Comparison of ENCODE assay signal across 10 cellular contexts in the genomic region with DNA sequence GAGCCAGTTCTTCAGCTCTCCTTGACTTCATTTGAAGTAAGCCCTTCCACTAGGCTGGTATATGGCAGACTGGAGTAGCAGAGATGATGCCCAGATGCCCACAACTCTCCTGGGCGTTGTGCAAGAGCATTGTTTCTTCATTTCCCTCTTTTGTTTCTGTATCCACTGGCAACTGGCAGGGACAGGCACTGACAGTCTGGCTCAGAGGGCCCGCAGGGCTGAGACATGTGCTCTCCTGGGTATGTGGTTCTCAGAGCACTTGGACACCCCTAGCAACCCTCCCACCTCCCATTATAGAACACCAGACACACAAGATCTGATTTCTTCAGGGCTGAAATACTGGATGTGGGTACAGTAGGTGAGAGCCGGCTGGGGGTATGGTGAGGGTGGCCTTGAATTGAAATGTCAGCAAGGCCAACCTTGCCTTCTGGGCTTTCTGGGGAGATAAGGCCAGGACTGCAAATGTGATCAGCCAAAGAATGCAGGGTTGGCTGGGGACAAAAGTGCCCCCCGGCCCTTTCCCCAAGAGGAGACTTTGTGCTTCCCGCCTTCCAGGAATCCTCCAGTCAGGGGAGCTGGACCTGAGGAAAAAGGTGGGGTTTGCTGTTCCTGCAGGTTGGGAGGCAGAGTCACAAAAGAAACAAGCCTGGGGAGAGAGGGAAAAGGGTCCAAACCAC. TPM values are rescaled to one million over a fixed set of nuclear protein-coding genes. Genes with fewer than 3 reads are reported as not detected.
DNase-seq lines count a peak whose midpoint lies in the region; ATAC-seq and TF ChIP-seq lines count a peak whose summit lies in the region.
"Had no signal": no experiment of that assay in that cellular context is flagged by ENCODE, and none has a peak within 500 bp of the region (broad histone marks: within the 10 kb centered on the region; RNA-seq: fewer than 3 reads in every experiment).

No MANE protein-coding gene starts in this region.

- H3K4me1 ChIP-seq in GM23338 (ENCODE audit: insufficient read depth): peaks cover 34% of the 10 kb centered on the region
- H3K4me1 ChIP-seq in gastroesophageal sphincter: peaks cover 0 to 24% (median 16%) of the 10 kb centered on the region in 3 donors
- peaks cover 58% of the 10 kb centered on the region for H3K4me1 ChIP-seq in MM.1S (ENCODE audit: low read length)

- H3K4me3 ChIP-seq in GM23338: no peak overlapping the region
- peak overlapping the region; percentile 51; the same call in 1 of the 2 replicates for H3K4me3 ChIP-seq in SK-N-MC
- H3K4me3 ChIP-seq in gastroesophageal sphincter: no peak overlapping the region
- no peak overlapping the region for H3K4me3 ChIP-seq in MM.1S (ENCODE audit: low read length)

- TF ChIP-seq EP300 in gastroesophageal sphincter (IDR thresholded peaks at IDR 0.05): no peak

- H3K9ac ChIP-seq in SK-N-MC (ENCODE audit: insufficient read length) (no peak overlapping the region), MM.1S (ENCODE audit: low read length) (no peak overlapping the region)

- H3K27ac Mint-ChIP-seq in GM23338: 0 out of 2 replicates have a peak overlapping the region, but pooled peaks have one; percentile 17
- no peak overlapping the region for H3K27ac Mint-ChIP-seq in stimulated activated naive CD8-positive, alpha-beta T cell treated with anti-CD3 and anti-CD28 coated beads, Interleukin-15, amount 100 ng/mL, for 72 hours
- H3K27ac Mint-ChIP-seq: memory B cell had no signal

- H4K20me1 ChIP-seq in GM23338 (replicated peaks; ENCODE audit: insufficient read depth) (no peaks in the 10 kb centered on the region), MM.1S (ENCODE audit: insufficient read depth, low read length) (no peaks in the 10 kb centered on the region)

- TF ChIP-seq CTCF in GM23338 (conservative IDR thresholded peaks at IDR 0.05; ENCODE audit: low read depth in 2 of 2): no peak
- no peak for TF ChIP-seq CTCF in gastroesophageal sphincter (IDR thresholded peaks at IDR 0.05)
- no peak for TF ChIP-seq CTCF in MM.1S (IDR thresholded peaks at IDR 0.05; ENCODE audit: low read length)

- H3K4me1 Mint-ChIP-seq in GM23338: peaks cover 45% of the 10 kb centered on the region
- peaks cover 24% of the 10 kb centered on the region for H3K4me1 Mint-ChIP-seq in stimulated activated naive CD8-positive, alpha-beta T cell treated with anti-CD3 and anti-CD28 coated beads, Interleukin-15, amount 100 ng/mL, for 72 hours
- H3K4me1 Mint-ChIP-seq: memory B cell had no signal

- no peak overlapping the region for H3K4me3 Mint-ChIP-seq in GM23338
- H3K4me3 Mint-ChIP-seq in stimulated activated naive CD8-positive, alpha-beta T cell treated with anti-CD3 and anti-CD28 coated beads, Interleukin-15, amount 100 ng/mL, for 72 hours: no peak overlapping the region
- H3K4me3 Mint-ChIP-seq: memory B cell had no signal

- H3K27me3 ChIP-seq in GM23338 (ENCODE audit: insufficient read depth): no peaks in the 10 kb centered on the region
- H3K27me3 ChIP-seq in gastroesophageal sphincter: no peaks in the 10 kb centered on the region
- H3K27me3 ChIP-seq in MM.1S (replicated peaks; ENCODE audit: insufficient read depth, low read length): no peaks in the 10 kb centered on the region

- peak overlapping the region; percentile 85 for H2AFZ ChIP-seq in GM23338
- no peak overlapping the region for H2AFZ ChIP-seq in MM.1S (ENCODE audit: low read length)

- ATAC-seq in GM23338: peak; percentile 18
- ATAC-seq in gastroesophageal sphincter: peak; percentile 46
- no peak for ATAC-seq in HG02970 (IDR thresholded peaks at IDR 0.05; ENCODE audit: low FRiP score, unreplicated experiment)
- ATAC-seq in stimulated activated naive CD8-positive, alpha-beta T cell treated with anti-CD3 and anti-CD28 coated beads, Interleukin-15, amount 100 ng/mL, for 72 hours: no peak

- no peaks in the 10 kb centered on the region for H3K9me3 ChIP-seq in SK-N-MC (ENCODE audit: low read depth, low read length)
- no peaks in the 10 kb centered on the region for H3K9me3 ChIP-seq in gastroesophageal sphincter
- no peaks in the 10 kb centered on the region for H3K9me3 ChIP-seq in MM.1S (replicated peaks; ENCODE audit: insufficient read depth, low read length)

- TF ChIP-seq POLR2A in gastroesophageal sphincter (IDR thresholded peaks at IDR 0.05): no peak

- H3K4me2 ChIP-seq in GM23338 (peak overlapping the region; percentile 60), MM.1S (ENCODE audit: low read depth, low read length) (no peak overlapping the region)

- DNase-seq in GM23338 (ENCODE audit: low spot score) (peak; percentile 35), SK-N-MC (ENCODE audit: low read depth, low spot score) (no peak), renal cortical epithelial cell (ENCODE audit: low read depth) (peak; percentile 77), MM.1S (no peak)
- DNase-seq in NK-92 treated with Interleukin-12 subunit alpha and Interleukin-12 subunit beta, amount 100 ng/mL, for 24 hours (lab: John Stamatoyannopoulos, UW): no peak
- no peak for DNase-seq in stimulated activated naive CD8-positive, alpha-beta T cell treated with anti-CD3 and anti-CD28 coated beads, Interleukin-15, amount 100 ng/mL, for 72 hours
- DNase-seq: GDM1 had no signal

- H3K9me3 Mint-ChIP-seq in GM23338: no peaks in the 10 kb centered on the region; the same call in 2 of the 3 replicates
- H3K9me3 Mint-ChIP-seq in stimulated activated naive CD8-positive, alpha-beta T cell treated with anti-CD3 and anti-CD28 coated beads, Interleukin-15, amount 100 ng/mL, for 72 hours: no peaks in the 10 kb centered on the region
- H3K9me3 Mint-ChIP-seq: memory B cell had no signal

- H3K27ac ChIP-seq in GM23338 (ENCODE audit: low read depth) (peak overlapping the region; percentile 94), SK-N-MC (peak overlapping the region; percentile 78), gastroesophageal sphincter (peak overlapping the region in 3 of 4 donors; percentile 64 to 85 (median 79)), MM.1S (ENCODE audit: low read length) (no peak overlapping the region)

- no peaks in the 10 kb centered on the region for H3K36me3 ChIP-seq in GM23338 (ENCODE audit: insufficient read depth)
- H3K36me3 ChIP-seq in SK-N-MC (ENCODE audit: insufficient read depth, low read length): no peaks in the 10 kb centered on the region
- H3K36me3 ChIP-seq in gastroesophageal sphincter: no peaks in the 10 kb centered on the region
- no peaks in the 10 kb centered on the region for H3K36me3 ChIP-seq in MM.1S (replicated peaks; ENCODE audit: insufficient read depth, low read length)

- H3K9me2 ChIP-seq in GM23338 (ENCODE audit: insufficient read depth) (no peaks in the 10 kb centered on the region), MM.1S (replicated peaks; ENCODE audit: insufficient read depth, low read length) (no peaks in the 10 kb centered on the region)

- WGBS in gastroesophageal sphincter (ENCODE audit: low coverage in 1 of 2), 2 donors: 60% methylated on average over 1 of the region's 5 CpGs; no CpG with 5 or more reads in 1 of the 2 donors

- peaks cover 10% of the 10 kb centered on the region for H3K27me3 Mint-ChIP-seq in GM23338 (ENCODE audit: insufficient read depth, low read depth, poor library complexity)
- peaks cover 86% of the 10 kb centered on the region for H3K27me3 Mint-ChIP-seq in stimulated activated naive CD8-positive, alpha-beta T cell treated with anti-CD3 and anti-CD28 coated beads, Interleukin-15, amount 100 ng/mL, for 72 hours

- H3F3A ChIP-seq in GM23338 (replicated peaks; ENCODE audit: low read depth): peaks cover 2% of the 10 kb centered on the region; the same call in 1 of the 2 replicates
- peaks cover 24% of the 10 kb centered on the region for H3F3A ChIP-seq in MM.1S (ENCODE audit: insufficient read depth, low read length)

- H3K36me3 Mint-ChIP-seq in GM23338 (ENCODE audit: low read depth): no peaks in the 10 kb centered on the region; the same call in 2 of the 3 replicates
- H3K36me3 Mint-ChIP-seq: memory B cell had no signal

- no peaks in the 10 kb centered on the region for H3K79me2 ChIP-seq in GM23338 (replicated peaks; ENCODE audit: insufficient read depth)
- no peaks in the 10 kb centered on the region for H3K79me2 ChIP-seq in MM.1S (ENCODE audit: low read length)

TF ChIP-seq in GM23338, 12 proteins besides CTCF, POLR2A, EP300 and RAD21 (continues in another document):
- TF ChIP-seq REST (IDR thresholded peaks at IDR 0.05; ENCODE audit: unreplicated experiment): no peak

RNA-seq across cellular contexts. Expression of gene CTNNA1, which starts 28.6 kb away (rescaled TPM):
- total RNA-seq in GM23338 (2014; rRNA removed; shearing (Covaris generic)): 292 and 348 TPM in 2 replicates
- polyA plus RNA-seq in GM23338 (2016; fragmentation: Nextera tagmentation; extraction: Ambion mirVana): 111 and 116 TPM in 2 replicates
- 100 to 1,000 TPM; 289 to 425 (median 365) TPM for total RNA-seq in gastroesophageal sphincter
- total RNA-seq in renal cortical epithelial cell: 624 and 687 TPM in 2 replicates

Comparison
In these comparisons a context has a peak if more than half of its experiments do, and no peak if none do; other contexts are left out.
1. ATAC-seq: peak in GM23338 (single experiment) and gastroesophageal sphincter (single experiment); none in HG02970 (single experiment) and stimulated activated naive CD8-positive, alpha-beta T cell treated with anti-CD3 and anti-CD28 coated beads, Interleukin-15, amount 100 ng/mL, for 72 hours (single experiment).
2. DNase-seq: peak in GM23338 (single experiment) and renal cortical epithelial cell (single experiment); none in SK-N-MC (single experiment), NK-92 treated with Interleukin-12 subunit alpha and Interleukin-12 subunit beta, amount 100 ng/mL, for 24 hours (single experiment), stimulated activated naive CD8-positive, alpha-beta T cell treated with anti-CD3 and anti-CD28 coated beads, Interleukin-15, amount 100 ng/mL, for 72 hours (0 of 2) and MM.1S (single experiment).